3 cellular contexts compared by ENCODE assay signal in the genomic region with DNA sequence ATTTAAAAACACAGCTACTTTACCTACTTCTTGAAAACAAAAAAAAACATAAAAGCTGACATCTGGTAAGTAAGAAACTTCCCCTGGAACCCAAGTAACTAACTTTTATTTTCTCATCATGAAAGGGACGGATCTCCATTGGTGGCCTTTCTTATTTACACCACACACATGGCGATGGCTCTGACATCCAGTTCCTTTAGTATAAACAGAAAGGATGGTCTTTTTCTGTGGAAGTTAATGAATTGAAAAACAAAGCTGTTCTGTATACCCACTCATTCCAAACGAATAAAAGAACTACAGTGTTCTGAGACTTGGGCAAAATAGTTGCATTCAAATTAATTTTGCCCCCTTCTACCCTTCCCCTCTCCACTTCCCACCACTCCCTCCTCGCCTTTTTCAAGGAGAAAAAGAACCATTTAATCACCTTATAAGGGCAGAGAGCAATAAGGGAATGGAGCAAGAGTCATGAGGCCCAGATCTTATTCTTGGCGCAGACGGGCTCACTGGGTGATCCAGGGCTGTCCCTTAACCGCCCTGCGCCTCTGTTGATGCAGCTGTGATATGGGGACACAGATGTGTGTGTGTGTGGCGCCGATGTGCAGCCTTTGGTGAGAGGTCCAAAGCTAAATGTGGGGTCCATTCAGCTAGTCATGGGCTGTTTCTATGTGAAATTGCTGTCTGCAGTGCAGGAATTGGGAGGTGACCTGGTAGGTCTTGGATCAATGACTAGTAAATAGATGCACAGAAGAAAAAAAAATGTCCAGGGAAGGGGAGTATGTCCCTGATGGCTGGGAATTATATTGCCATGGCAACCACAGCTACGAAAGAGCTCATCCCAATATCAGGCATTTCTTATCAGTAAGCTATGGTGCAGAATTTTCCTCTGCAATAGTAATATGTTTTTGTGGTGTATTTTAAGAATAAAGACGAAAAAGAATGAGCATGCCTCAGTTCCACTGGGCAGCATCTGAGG.
A peak's percentile ranks its signal among the peaks of the same experiment; 100 is the strongest.
TF ChIP-seq lines count a peak whose summit lies in the region.

No MANE protein-coding gene starts in this region.

TF ChIP-seq in SK-N-SH, 30 proteins besides CTCF, POLR2A, EP300 and RAD21 (continued from another document):
- TF ChIP-seq, protein P1, sequence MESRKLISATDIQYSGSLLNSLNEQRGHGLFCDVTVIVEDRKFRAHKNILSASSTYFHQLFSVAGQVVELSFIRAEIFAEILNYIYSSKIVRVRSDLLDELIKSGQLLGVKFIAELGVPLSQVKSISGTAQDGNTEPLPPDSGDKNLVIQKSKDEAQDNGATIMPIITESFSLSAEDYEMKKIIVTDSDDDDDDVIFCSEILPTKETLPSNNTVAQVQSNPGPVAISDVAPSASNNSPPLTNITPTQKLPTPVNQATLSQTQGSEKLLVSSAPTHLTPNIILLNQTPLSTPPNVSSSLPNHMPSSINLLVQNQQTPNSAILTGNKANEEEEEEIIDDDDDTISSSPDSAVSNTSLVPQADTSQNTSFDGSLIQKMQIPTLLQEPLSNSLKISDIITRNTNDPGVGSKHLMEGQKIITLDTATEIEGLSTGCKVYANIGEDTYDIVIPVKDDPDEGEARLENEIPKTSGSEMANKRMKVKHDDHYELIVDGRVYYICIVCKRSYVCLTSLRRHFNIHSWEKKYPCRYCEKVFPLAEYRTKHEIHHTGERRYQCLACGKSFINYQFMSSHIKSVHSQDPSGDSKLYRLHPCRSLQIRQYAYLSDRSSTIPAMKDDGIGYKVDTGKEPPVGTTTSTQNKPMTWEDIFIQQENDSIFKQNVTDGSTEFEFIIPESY (IDR thresholded peaks at IDR 0.05; ENCODE audit: borderline replicate concordance, low read depth), result no peak
- TF ChIP-seq MEF2A (IDR thresholded peaks at IDR 0.05; ENCODE audit: borderline replicate concordance, low read depth), result no peak
- TF ChIP-seq, protein P2, sequence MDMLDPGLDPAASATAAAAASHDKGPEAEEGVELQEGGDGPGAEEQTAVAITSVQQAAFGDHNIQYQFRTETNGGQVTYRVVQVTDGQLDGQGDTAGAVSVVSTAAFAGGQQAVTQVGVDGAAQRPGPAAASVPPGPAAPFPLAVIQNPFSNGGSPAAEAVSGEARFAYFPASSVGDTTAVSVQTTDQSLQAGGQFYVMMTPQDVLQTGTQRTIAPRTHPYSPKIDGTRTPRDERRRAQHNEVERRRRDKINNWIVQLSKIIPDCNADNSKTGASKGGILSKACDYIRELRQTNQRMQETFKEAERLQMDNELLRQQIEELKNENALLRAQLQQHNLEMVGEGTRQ (IDR thresholded peaks at IDR 0.05; ENCODE audit: borderline replicate concordance, low read depth, low read length), result no peak
- TF ChIP-seq JUND (IDR thresholded peaks at IDR 0.05), result no peak

TF ChIP-seq in SK-N-SH treated with all-trans-retinoic acid at 6 μM for 48 hours, 23 proteins besides CTCF, POLR2A, EP300 and RAD21 (continued from another document):
- TF ChIP-seq, protein P3, sequence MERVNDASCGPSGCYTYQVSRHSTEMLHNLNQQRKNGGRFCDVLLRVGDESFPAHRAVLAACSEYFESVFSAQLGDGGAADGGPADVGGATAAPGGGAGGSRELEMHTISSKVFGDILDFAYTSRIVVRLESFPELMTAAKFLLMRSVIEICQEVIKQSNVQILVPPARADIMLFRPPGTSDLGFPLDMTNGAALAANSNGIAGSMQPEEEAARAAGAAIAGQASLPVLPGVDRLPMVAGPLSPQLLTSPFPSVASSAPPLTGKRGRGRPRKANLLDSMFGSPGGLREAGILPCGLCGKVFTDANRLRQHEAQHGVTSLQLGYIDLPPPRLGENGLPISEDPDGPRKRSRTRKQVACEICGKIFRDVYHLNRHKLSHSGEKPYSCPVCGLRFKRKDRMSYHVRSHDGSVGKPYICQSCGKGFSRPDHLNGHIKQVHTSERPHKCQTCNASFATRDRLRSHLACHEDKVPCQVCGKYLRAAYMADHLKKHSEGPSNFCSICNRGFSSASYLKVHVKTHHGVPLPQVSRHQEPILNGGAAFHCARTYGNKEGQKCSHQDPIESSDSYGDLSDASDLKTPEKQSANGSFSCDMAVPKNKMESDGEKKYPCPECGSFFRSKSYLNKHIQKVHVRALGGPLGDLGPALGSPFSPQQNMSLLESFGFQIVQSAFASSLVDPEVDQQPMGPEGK (CRISPR knock-in tag; IDR thresholded peaks at IDR 0.05; ENCODE audit: borderline replicate concordance), result no peak
- no peak for TF ChIP-seq ISL1 (CRISPR knock-in tag; IDR thresholded peaks at IDR 0.05)
- TF ChIP-seq ZNF565 (CRISPR knock-in tag; conservative IDR thresholded peaks at IDR 0.05; ENCODE audit: low read depth), result no peak
- TF ChIP-seq ZNF70 (CRISPR knock-in tag; IDR thresholded peaks at IDR 0.05), result no peak
- TF ChIP-seq, protein P4, sequence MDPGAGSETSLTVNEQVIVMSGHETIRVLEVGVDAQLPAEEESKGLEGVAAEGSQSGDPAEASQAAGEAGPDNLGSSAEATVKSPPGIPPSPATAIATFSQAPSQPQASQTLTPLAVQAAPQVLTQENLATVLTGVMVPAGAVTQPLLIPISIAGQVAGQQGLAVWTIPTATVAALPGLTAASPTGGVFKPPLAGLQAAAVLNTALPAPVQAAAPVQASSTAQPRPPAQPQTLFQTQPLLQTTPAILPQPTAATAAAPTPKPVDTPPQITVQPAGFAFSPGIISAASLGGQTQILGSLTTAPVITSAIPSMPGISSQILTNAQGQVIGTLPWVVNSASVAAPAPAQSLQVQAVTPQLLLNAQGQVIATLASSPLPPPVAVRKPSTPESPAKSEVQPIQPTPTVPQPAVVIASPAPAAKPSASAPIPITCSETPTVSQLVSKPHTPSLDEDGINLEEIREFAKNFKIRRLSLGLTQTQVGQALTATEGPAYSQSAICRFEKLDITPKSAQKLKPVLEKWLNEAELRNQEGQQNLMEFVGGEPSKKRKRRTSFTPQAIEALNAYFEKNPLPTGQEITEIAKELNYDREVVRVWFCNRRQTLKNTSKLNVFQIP (CRISPR knock-in tag; IDR thresholded peaks at IDR 0.05; ENCODE audit: borderline replicate concordance, low read depth), result no peak
- no peak for TF ChIP-seq RARB (CRISPR knock-in tag; IDR thresholded peaks at IDR 0.05)
- TF ChIP-seq, protein P5, sequence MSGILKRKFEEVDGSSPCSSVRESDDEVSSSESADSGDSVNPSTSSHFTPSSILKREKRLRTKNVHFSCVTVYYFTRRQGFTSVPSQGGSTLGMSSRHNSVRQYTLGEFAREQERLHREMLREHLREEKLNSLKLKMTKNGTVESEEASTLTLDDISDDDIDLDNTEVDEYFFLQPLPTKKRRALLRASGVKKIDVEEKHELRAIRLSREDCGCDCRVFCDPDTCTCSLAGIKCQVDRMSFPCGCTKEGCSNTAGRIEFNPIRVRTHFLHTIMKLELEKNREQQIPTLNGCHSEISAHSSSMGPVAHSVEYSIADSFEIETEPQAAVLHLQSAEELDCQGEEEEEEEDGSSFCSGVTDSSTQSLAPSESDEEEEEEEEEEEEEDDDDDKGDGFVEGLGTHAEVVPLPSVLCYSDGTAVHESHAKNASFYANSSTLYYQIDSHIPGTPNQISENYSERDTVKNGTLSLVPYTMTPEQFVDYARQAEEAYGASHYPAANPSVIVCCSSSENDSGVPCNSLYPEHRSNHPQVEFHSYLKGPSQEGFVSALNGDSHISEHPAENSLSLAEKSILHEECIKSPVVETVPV (CRISPR knock-in tag; IDR thresholded peaks at IDR 0.05), result no peak
- TF ChIP-seq ARNTL (CRISPR knock-in tag; IDR thresholded peaks at IDR 0.05; ENCODE audit: borderline replicate concordance, low read depth), result no peak
- TF ChIP-seq, protein P6, sequence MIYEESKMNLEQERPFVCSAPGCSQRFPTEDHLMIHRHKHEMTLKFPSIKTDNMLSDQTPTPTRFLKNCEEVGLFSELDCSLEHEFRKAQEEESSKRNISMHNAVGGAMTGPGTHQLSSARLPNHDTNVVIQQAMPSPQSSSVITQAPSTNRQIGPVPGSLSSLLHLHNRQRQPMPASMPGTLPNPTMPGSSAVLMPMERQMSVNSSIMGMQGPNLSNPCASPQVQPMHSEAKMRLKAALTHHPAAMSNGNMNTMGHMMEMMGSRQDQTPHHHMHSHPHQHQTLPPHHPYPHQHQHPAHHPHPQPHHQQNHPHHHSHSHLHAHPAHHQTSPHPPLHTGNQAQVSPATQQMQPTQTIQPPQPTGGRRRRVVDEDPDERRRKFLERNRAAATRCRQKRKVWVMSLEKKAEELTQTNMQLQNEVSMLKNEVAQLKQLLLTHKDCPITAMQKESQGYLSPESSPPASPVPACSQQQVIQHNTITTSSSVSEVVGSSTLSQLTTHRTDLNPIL (CRISPR knock-in tag; IDR thresholded peaks at IDR 0.05; ENCODE audit: low read depth), result no peak
- TF ChIP-seq ESRRG (CRISPR knock-in tag; IDR thresholded peaks at IDR 0.05), result no peak
- TF ChIP-seq SNAI2 (CRISPR knock-in tag; IDR thresholded peaks at IDR 0.05), result no peak

TF ChIP-seq in neural cell, 6 proteins besides CTCF, POLR2A, EP300 and RAD21 (continued from another document):
- TF ChIP-seq, protein P7, sequence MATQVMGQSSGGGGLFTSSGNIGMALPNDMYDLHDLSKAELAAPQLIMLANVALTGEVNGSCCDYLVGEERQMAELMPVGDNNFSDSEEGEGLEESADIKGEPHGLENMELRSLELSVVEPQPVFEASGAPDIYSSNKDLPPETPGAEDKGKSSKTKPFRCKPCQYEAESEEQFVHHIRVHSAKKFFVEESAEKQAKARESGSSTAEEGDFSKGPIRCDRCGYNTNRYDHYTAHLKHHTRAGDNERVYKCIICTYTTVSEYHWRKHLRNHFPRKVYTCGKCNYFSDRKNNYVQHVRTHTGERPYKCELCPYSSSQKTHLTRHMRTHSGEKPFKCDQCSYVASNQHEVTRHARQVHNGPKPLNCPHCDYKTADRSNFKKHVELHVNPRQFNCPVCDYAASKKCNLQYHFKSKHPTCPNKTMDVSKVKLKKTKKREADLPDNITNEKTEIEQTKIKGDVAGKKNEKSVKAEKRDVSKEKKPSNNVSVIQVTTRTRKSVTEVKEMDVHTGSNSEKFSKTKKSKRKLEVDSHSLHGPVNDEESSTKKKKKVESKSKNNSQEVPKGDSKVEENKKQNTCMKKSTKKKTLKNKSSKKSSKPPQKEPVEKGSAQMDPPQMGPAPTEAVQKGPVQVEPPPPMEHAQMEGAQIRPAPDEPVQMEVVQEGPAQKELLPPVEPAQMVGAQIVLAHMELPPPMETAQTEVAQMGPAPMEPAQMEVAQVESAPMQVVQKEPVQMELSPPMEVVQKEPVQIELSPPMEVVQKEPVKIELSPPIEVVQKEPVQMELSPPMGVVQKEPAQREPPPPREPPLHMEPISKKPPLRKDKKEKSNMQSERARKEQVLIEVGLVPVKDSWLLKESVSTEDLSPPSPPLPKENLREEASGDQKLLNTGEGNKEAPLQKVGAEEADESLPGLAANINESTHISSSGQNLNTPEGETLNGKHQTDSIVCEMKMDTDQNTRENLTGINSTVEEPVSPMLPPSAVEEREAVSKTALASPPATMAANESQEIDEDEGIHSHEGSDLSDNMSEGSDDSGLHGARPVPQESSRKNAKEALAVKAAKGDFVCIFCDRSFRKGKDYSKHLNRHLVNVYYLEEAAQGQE (IDR thresholded peaks at IDR 0.05; ENCODE audit: borderline replicate concordance), result peak; percentile 86
- TF ChIP-seq SMC3 (conservative IDR thresholded peaks at IDR 0.05; ENCODE audit: poor library complexity) (peak; percentile 9), MXI1 (conservative IDR thresholded peaks at IDR 0.05; ENCODE audit: poor library complexity, severe bottlenecking) (no peak)
